Comparison of ENCODE assay signal across 13 cellular contexts in the genomic region with DNA sequence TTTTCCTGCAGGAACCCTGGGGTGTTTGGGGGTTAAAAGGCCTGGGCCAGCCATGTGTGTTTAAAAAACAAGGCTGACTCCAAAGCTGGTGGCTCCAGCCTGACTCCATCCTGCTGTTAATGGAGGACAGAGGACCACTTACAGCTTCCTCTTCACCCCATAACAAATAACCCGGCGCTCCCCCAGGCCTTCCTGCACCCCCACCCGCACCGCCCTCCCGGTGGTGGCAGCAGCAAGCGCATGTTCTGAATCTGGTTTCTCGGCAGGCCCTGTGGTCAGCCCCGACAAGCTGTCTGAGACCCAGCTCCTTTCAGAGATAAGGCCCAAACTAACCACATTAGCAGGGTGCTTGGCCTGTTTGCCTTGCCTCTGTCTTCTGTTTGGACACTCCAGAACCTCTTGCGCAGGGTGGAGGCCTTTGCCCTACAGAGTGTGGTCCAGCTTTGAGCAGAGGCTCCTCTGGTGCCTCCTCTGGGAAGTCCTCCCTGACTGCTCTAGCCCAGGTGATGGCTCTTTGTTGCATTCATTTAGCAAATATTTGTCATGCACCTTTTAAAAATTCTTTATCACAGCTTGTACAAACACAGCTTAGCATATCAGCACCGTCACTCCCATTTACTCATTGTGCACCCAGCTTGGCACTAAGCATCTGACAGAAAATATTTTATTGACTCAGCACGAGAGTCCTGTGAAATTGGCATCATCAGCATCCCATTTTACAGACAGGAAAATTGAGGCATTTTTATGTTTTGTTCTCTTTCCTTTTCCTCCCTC.
A peak's percentile ranks its signal among the peaks of the same experiment; 100 is the strongest.
DNase-seq lines count a peak whose midpoint lies in the region; ATAC-seq and TF ChIP-seq lines count a peak whose summit lies in the region.
"Had no signal": no experiment of that assay in that cellular context is flagged by ENCODE, and none has a peak within 500 bp of the region (broad histone marks: within the 10 kb centered on the region; RNA-seq: fewer than 3 reads in every experiment).

No MANE protein-coding gene starts in this region.

- no peaks in the 10 kb centered on the region for H3K36me3 Mint-ChIP-seq in activated CD8-positive, alpha-beta memory T cell treated with anti-CD3 and anti-CD28 coated beads, Interleukin-2, amount 10 ng/mL, durations not matched to agents 7 days and 5 days
- H3K36me3 Mint-ChIP-seq in activated CD8-positive, alpha-beta T cell treated with anti-CD3 and anti-CD28 coated beads for 36 hours (ENCODE audit: low read depth) = no peaks in the 10 kb centered on the region

- DNase-seq in activated CD8-positive, alpha-beta memory T cell treated with anti-CD3 and anti-CD28 coated beads, Interleukin-2, amount 10 ng/mL, durations not matched to agents 7 days and 5 days = no peak
- no peak for DNase-seq in activated CD8-positive, alpha-beta memory T cell treated with anti-CD3 and anti-CD28 coated beads, Interleukin-2, amount 50 U/mL, for 4 hours
- peak; percentile 7 for DNase-seq in activated CD8-positive, alpha-beta T cell treated with anti-CD3 and anti-CD28 coated beads for 36 hours
- DNase-seq in left kidney (ENCODE audit: low read depth, low spot score) (peak; percentile 37), stomach (peak; percentile 43), mesenteric fat pad (ENCODE audit: low spot score) (no peak), NCI-H446 (lab: John Stamatoyannopoulos, UW) (no peak), SKM-1 treated with dmso at 0.1 percent for 144 hours (lab: John Stamatoyannopoulos, UW; ENCODE audit: unreplicated experiment) (no peak)
- DNase-seq: activated naive CD8-positive, alpha-beta T cell treated with anti-CD3 and anti-CD28 coated beads, Interleukin-2, amount 50 U/mL, for 24 hours; DMS79 treated with DMSO at 0.1 percent for 48 hours; SJCRH30 had no signal

- peak; percentile 39 for ATAC-seq in activated CD8-positive, alpha-beta memory T cell treated with anti-CD3 and anti-CD28 coated beads, Interleukin-2, amount 10 ng/mL, durations not matched to agents 7 days and 5 days
- no peak for ATAC-seq in activated CD8-positive, alpha-beta T cell treated with anti-CD3 and anti-CD28 coated beads for 36 hours
- ATAC-seq: activated naive CD8-positive, alpha-beta T cell treated with anti-CD3 and anti-CD28 coated beads, Interleukin-2, amount 50 U/mL, for 24 hours had no signal

- no peaks in the 10 kb centered on the region for H3K9me3 Mint-ChIP-seq in activated CD8-positive, alpha-beta memory T cell treated with anti-CD3 and anti-CD28 coated beads, Interleukin-2, amount 10 ng/mL, durations not matched to agents 7 days and 5 days (ENCODE audit: low read depth)
- no peaks in the 10 kb centered on the region for H3K9me3 Mint-ChIP-seq in activated CD8-positive, alpha-beta T cell treated with anti-CD3 and anti-CD28 coated beads for 36 hours
- H3K9me3 Mint-ChIP-seq: activated naive CD8-positive, alpha-beta T cell treated with anti-CD3 and anti-CD28 coated beads, Interleukin-2, amount 50 U/mL, for 24 hours had no signal

- TF ChIP-seq POLR2A in stomach (IDR thresholded peaks at IDR 0.05) = no peak

- H3K27me3 Mint-ChIP-seq in activated CD8-positive, alpha-beta memory T cell treated with anti-CD3 and anti-CD28 coated beads, Interleukin-2, amount 10 ng/mL, durations not matched to agents 7 days and 5 days = no peaks in the 10 kb centered on the region
- H3K27me3 Mint-ChIP-seq in activated CD8-positive, alpha-beta T cell treated with anti-CD3 and anti-CD28 coated beads for 36 hours = peaks cover 4% of the 10 kb centered on the region

- no peak overlapping the region for H3K4me3 ChIP-seq in stomach
- H3K4me3 ChIP-seq: coronary artery, SJCRH30, tibial nerve had no signal

- CTCF ChIA-PET in activated CD8-positive, alpha-beta memory T cell treated with anti-CD3 and anti-CD28 coated beads, Interleukin-2, amount 10 ng/mL, durations not matched to agents 7 days and 5 days (lab: Charles Lee) = interaction anchor here (1.1 to 2.5 kb wide), 2 partner anchors 11 to 35 kb away, joined by 4 to 7 read pairs; no protein-coding TSS in a partner anchor
- CTCF ChIA-PET in activated CD8-positive, alpha-beta T cell treated with anti-CD3 and anti-CD28 coated beads for 36 hours (lab: Charles Lee) = interaction anchor here (0.9 to 1.4 kb wide), 4 partner anchors 10 to 485 kb away, joined by 3 to 4 read pairs (median 4); no protein-coding TSS in a partner anchor

- peaks cover 28 to 35% (median 30%) of the 10 kb centered on the region in 4 donors for H3K4me1 ChIP-seq in stomach
- H3K4me1 ChIP-seq: SJCRH30, tibial nerve had no signal

- 11 to 34% (median 23%) methylated on average over 3 to 11 of the region's 11 CpGs for WGBS in stomach, 5 donors

- intact Hi-C loops in activated CD8-positive, alpha-beta T cell treated with anti-CD3 and anti-CD28 coated beads for 36 hours (cut with micrococcal nuclease) = no loop called here
- intact Hi-C loops in stomach (cut with DNase I; ENCODE audit: low total_unique reads) = no loop called here

- POLR2A ChIA-PET in activated CD8-positive, alpha-beta T cell treated with anti-CD3 and anti-CD28 coated beads for 36 hours (lab: Charles Lee) = no interaction called here

- H3K27me3 ChIP-seq in stomach = no peaks in the 10 kb centered on the region
- H3K27me3 ChIP-seq: tibial nerve had no signal

- H3K27ac ChIP-seq in stomach = peak overlapping the region; percentile 66 to 82 (median 71)
- H3K27ac ChIP-seq: coronary artery, SJCRH30, tibial nerve had no signal

- peaks cover 9% of the 10 kb centered on the region for H3K4me1 Mint-ChIP-seq in activated CD8-positive, alpha-beta memory T cell treated with anti-CD3 and anti-CD28 coated beads, Interleukin-2, amount 10 ng/mL, durations not matched to agents 7 days and 5 days
- peaks cover 3% of the 10 kb centered on the region for H3K4me1 Mint-ChIP-seq in activated CD8-positive, alpha-beta T cell treated with anti-CD3 and anti-CD28 coated beads for 36 hours (ENCODE audit: low read depth)

- H3K27ac Mint-ChIP-seq in activated CD8-positive, alpha-beta memory T cell treated with anti-CD3 and anti-CD28 coated beads, Interleukin-2, amount 10 ng/mL, durations not matched to agents 7 days and 5 days = no peak overlapping the region
- no peak overlapping the region for H3K27ac Mint-ChIP-seq in activated CD8-positive, alpha-beta T cell treated with anti-CD3 and anti-CD28 coated beads for 36 hours

- H3K4me3 Mint-ChIP-seq in activated CD8-positive, alpha-beta memory T cell treated with anti-CD3 and anti-CD28 coated beads, Interleukin-2, amount 10 ng/mL, durations not matched to agents 7 days and 5 days = no peak overlapping the region
- no peak overlapping the region for H3K4me3 Mint-ChIP-seq in activated CD8-positive, alpha-beta T cell treated with anti-CD3 and anti-CD28 coated beads for 36 hours
- H3K4me3 Mint-ChIP-seq: activated naive CD8-positive, alpha-beta T cell treated with anti-CD3 and anti-CD28 coated beads, Interleukin-2, amount 50 U/mL, for 24 hours had no signal

- no peak for TF ChIP-seq CTCF in activated CD8-positive, alpha-beta T cell treated with anti-CD3 and anti-CD28 coated beads for 36 hours (IDR thresholded peaks at IDR 0.05)
- TF ChIP-seq CTCF in stomach (IDR thresholded peaks at IDR 0.05) = no peak

- TF ChIP-seq EP300 in stomach (IDR thresholded peaks at IDR 0.05) = no peak

- H3K9me3 ChIP-seq in stomach = no peaks in the 10 kb centered on the region
- H3K9me3 ChIP-seq: SJCRH30, tibial nerve had no signal

- no peaks in the 10 kb centered on the region for H3K36me3 ChIP-seq in stomach
- H3K36me3 ChIP-seq: SJCRH30, tibial nerve had no signal

Comparison
In these comparisons a context has a peak if more than half of its experiments do, and no peak if none do; other contexts are left out.
1. DNase-seq: peak in activated CD8-positive, alpha-beta T cell treated with anti-CD3 and anti-CD28 coated beads for 36 hours (single experiment), left kidney (single experiment) and stomach (single experiment); none in activated CD8-positive, alpha-beta memory T cell treated with anti-CD3 and anti-CD28 coated beads, Interleukin-2, amount 10 ng/mL, durations not matched to agents 7 days and 5 days (single experiment), activated CD8-positive, alpha-beta memory T cell treated with anti-CD3 and anti-CD28 coated beads, Interleukin-2, amount 50 U/mL, for 4 hours (single experiment), mesenteric fat pad (single experiment), NCI-H446 (0 of 2) and SKM-1 treated with dmso at 0.1 percent for 144 hours (single experiment).